10 cellular contexts compared by ENCODE assay signal in the genomic region with DNA sequence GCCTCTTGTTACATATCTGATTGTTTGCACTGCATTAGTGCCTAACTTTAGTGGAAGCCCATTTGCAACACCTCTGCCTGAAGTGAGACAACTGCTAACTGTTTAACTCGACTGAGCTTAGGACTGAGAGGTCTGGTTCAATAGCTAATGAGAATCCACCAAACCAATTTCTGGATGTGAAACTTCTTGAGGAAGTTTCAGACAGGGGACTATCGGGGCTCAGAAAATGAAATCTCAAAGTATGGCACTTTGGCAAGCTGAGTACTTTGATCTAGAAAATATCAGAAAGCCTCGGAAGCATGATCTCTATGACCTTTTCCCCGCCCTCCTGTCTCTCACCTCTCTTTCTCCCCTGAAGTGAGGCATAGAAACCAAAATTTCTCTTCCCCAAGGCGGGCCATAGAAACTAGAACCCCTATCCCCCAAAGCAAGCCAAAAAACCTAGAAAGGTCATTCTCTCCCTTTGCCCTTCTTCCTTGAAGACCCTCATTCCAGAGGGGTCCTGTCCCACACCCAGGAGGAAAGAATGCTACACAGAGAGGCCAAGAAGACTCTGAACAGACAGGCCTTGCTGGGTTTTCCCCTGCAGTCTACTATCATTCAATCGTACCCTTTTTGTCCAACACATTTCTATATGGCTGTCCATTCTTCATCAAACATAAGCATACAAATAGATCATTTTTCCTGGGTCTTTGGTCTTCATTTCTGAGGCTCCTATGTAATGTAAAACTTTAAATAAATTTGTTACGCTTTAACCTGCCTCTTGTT.
DNase-seq lines count a peak whose midpoint lies in the region; ATAC-seq, FAIRE-seq and TF ChIP-seq lines count a peak whose summit lies in the region.
"Had no signal": no experiment of that assay in that cellular context is flagged by ENCODE, and none has a peak within 500 bp of the region (broad histone marks: within the 10 kb centered on the region; RNA-seq: fewer than 3 reads in every experiment).

No MANE protein-coding gene starts in this region.

- no peaks in the 10 kb centered on the region for H3K79me2 ChIP-seq in neural progenitor cell (ENCODE audit: low read depth)

- H3K4me3 Mint-ChIP-seq in neural progenitor cell, result no peak overlapping the region

- DNase-seq in SIG-M5 treated with dmso at 0.1 percent for 504 hours (lab: John Stamatoyannopoulos, UW; ENCODE audit: unreplicated experiment), result peak; percentile 10
- DNase-seq in SIG-M5 (lab: John Stamatoyannopoulos, UW), result no peak
- DNase-seq in neural progenitor cell (ENCODE audit: low spot score), result no peak
- no peak for DNase-seq in foreskin keratinocyte
- no peak for DNase-seq in HTR-8/SVneo (ENCODE audit: insufficient read length, low spot score)
- DNase-seq in tibial nerve (ENCODE audit: low spot score in 2 of 2), result no peak
- DNase-seq: adrenal gland, NCI-H2081 had no signal

- no peaks in the 10 kb centered on the region for H3K36me3 Mint-ChIP-seq in neural progenitor cell

- H4K20me1 ChIP-seq in neural progenitor cell (ENCODE audit: low read depth), result no peaks in the 10 kb centered on the region

- no peaks in the 10 kb centered on the region for H3K27me3 Mint-ChIP-seq in neural progenitor cell (ENCODE audit: insufficient read depth, low read depth)

- H3K9me3 ChIP-seq in neural progenitor cell (ENCODE audit: low read depth) (no peaks in the 10 kb centered on the region), tibial nerve (no peaks in the 10 kb centered on the region)
- H3K9me3 ChIP-seq: adrenal gland had no signal

- ATAC-seq in GM21825 (IDR thresholded peaks at IDR 0.05; ENCODE audit: unreplicated experiment) (peak; percentile 86), HG03460 (IDR thresholded peaks at IDR 0.05; ENCODE audit: unreplicated experiment) (peak; percentile 69), foreskin keratinocyte (no peak)

- no peak overlapping the region for H3K9ac ChIP-seq in neural progenitor cell

- H3K4me1 ChIP-seq in neural progenitor cell (no peaks in the 10 kb centered on the region), foreskin keratinocyte (no peaks in the 10 kb centered on the region), tibial nerve (no peaks in the 10 kb centered on the region)
- H3K4me1 ChIP-seq: adrenal gland had no signal

- H3K4me2 ChIP-seq in neural progenitor cell, result no peak overlapping the region

- H3K27me3 ChIP-seq in neural progenitor cell (no peaks in the 10 kb centered on the region), foreskin keratinocyte (no peaks in the 10 kb centered on the region), tibial nerve (no peaks in the 10 kb centered on the region)
- H3K27me3 ChIP-seq: adrenal gland had no signal

- TF ChIP-seq EP300 in tibial nerve (IDR thresholded peaks at IDR 0.05), result no peak

- H3F3A ChIP-seq in neural progenitor cell (ENCODE audit: low read depth), result no peaks in the 10 kb centered on the region

- H3K9me3 Mint-ChIP-seq in neural progenitor cell, result no peaks in the 10 kb centered on the region

- FAIRE-seq in HTR-8/SVneo (lab: Jason Lieb, UNC), result no peak

- no peak for TF ChIP-seq CTCF in neural progenitor cell (IDR thresholded peaks at IDR 0.05)
- no peak for TF ChIP-seq CTCF in foreskin keratinocyte (conservative IDR thresholded peaks at IDR 0.05)
- TF ChIP-seq CTCF in tibial nerve (IDR thresholded peaks at IDR 0.05), result no peak

- peak overlapping the region; percentile 19 for H2AFZ ChIP-seq in neural progenitor cell (replicated peaks)

- H3K4me3 ChIP-seq in neural progenitor cell, result no peak overlapping the region
- no peak overlapping the region for H3K4me3 ChIP-seq in tibial nerve
- H3K4me3 ChIP-seq: adrenal gland had no signal

- WGBS in tibial nerve, 2 donors, result 70 to 72% methylated on average over 7 of the region's 7 CpGs

- H3K36me3 ChIP-seq in neural progenitor cell (no peaks in the 10 kb centered on the region), tibial nerve (no peaks in the 10 kb centered on the region)
- H3K36me3 ChIP-seq: adrenal gland had no signal

- peaks cover 4% of the 10 kb centered on the region for H3K4me1 Mint-ChIP-seq in neural progenitor cell

- TF ChIP-seq POLR2A in tibial nerve (IDR thresholded peaks at IDR 0.05), result no peak

- peak overlapping the region; percentile 35 for H3K27ac Mint-ChIP-seq in neural progenitor cell

- no peak overlapping the region for H3K27ac ChIP-seq in neural progenitor cell
- no peak overlapping the region for H3K27ac ChIP-seq in foreskin keratinocyte
- H3K27ac ChIP-seq in tibial nerve, result no peak overlapping the region
- H3K27ac ChIP-seq: adrenal gland had no signal
